In the genomic region with DNA sequence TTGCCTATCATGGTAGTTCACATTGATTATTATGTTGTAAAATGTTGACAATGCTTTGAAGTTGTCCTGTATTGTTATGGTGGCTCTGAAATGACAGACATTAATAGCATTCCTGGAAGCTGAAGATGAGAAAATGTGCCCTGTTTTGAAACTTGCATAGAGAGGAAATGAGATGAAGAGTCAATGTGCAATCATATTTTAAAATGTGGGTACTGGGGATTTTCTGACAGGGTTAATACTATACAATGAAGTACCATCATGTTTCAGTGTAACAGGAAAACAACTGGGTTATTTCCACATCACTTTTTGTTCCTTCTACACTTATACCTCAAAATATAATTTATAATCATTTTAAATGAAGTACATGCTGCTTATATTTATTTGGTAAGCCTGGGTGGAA, we compare ENCODE assay signal across 10 cellular contexts. TPM values are rescaled to one million over a fixed set of nuclear protein-coding genes. Genes with fewer than 3 reads are reported as not detected.
DNase-seq lines count a peak whose midpoint lies in the region; ATAC-seq and TF ChIP-seq lines count a peak whose summit lies in the region.
"Had no signal": no experiment of that assay in that cellular context is flagged by ENCODE, and none has a peak within 500 bp of the region (broad histone marks: within the 10 kb centered on the region; RNA-seq: fewer than 3 reads in every experiment).

No MANE protein-coding gene starts in this region.

- H3K27me3 Mint-ChIP-seq in HFFc6 (ENCODE audit: insufficient read depth) = peaks cover 4% of the 10 kb centered on the region
- no peaks in the 10 kb centered on the region for H3K27me3 Mint-ChIP-seq in neural crest cell (ENCODE audit: low read depth)

- CTCF ChIA-PET in AG04450 (lab: Charles Lee) = no interaction called here

- POLR2A ChIA-PET in AG04450 (lab: Yijun Ruan, JAX) = interaction anchor here (0.6 to 1.0 kb wide), 2 partner anchors 191 to 412 kb away, joined by 3 read pairs; no protein-coding TSS in a partner anchor

- H3K4me3 Mint-ChIP-seq in HFFc6 = peak overlapping the region; percentile 92
- peak overlapping the region; percentile 91 for H3K4me3 Mint-ChIP-seq in neural crest cell
- H3K4me3 Mint-ChIP-seq: memory B cell had no signal

- H3K27ac Mint-ChIP-seq in HFFc6 (peak overlapping the region; percentile 97), neural crest cell (ENCODE audit: unreplicated experiment) (peak overlapping the region; percentile 93)
- H3K27ac Mint-ChIP-seq: memory B cell had no signal

- no peaks in the 10 kb centered on the region for H3K9me3 ChIP-seq in AG04450 (ENCODE audit: control insufficient read depth, insufficient read depth, low read length)

- H3K27ac ChIP-seq in AG04450 (ENCODE audit: low read depth, low read length) = no peak overlapping the region

- H3K4me3 ChIP-seq in AG04450 (ENCODE audit: low read depth, low read length) = peak overlapping the region; percentile 81

- ATAC-seq in HG03196 (IDR thresholded peaks at IDR 0.05; ENCODE audit: unreplicated experiment) (no peak), GM19324 (IDR thresholded peaks at IDR 0.05; ENCODE audit: low FRiP score, unreplicated experiment) (no peak), HG03439 (IDR thresholded peaks at IDR 0.05; ENCODE audit: unreplicated experiment) (no peak), HG03025 (IDR thresholded peaks at IDR 0.05; ENCODE audit: low FRiP score, unreplicated experiment) (no peak)

- no peaks in the 10 kb centered on the region for H3K9me3 Mint-ChIP-seq in HFFc6
- no peaks in the 10 kb centered on the region for H3K9me3 Mint-ChIP-seq in neural crest cell
- H3K9me3 Mint-ChIP-seq: activated naive CD4-positive, alpha-beta T cell treated with anti-CD3 and anti-CD28 coated beads, Interleukin-2, amount 50 U/mL, for 72 hours; memory B cell had no signal

- no peaks in the 10 kb centered on the region for H3K27me3 ChIP-seq in AG04450 (ENCODE audit: control insufficient read depth, insufficient read depth, low read length)

- TF ChIP-seq CTCF in AG04450 (IDR thresholded peaks at IDR 0.05; ENCODE audit: low read depth, low read length) (no peak), HFFc6 (IDR thresholded peaks at IDR 0.05) (no peak), neural crest cell (conservative IDR thresholded peaks at IDR 0.05) (no peak)

- H3K4me1 Mint-ChIP-seq in HFFc6 (ENCODE audit: low read depth) (peaks cover 72% of the 10 kb centered on the region), neural crest cell (peaks cover 80% of the 10 kb centered on the region)

- no peak for DNase-seq in AG04450 (ENCODE audit: low read depth, low spot score)
- no peak for DNase-seq in HFFc6
- peak; percentile 30 for DNase-seq in dermis blood vessel endothelial cell
- no peak for DNase-seq in neural crest cell (ENCODE audit: low read depth, low spot score)

- peaks cover 14% of the 10 kb centered on the region; the same call in 1 of the 2 replicates for H3K36me3 Mint-ChIP-seq in HFFc6 (ENCODE audit: low read depth)
- no peaks in the 10 kb centered on the region for H3K36me3 Mint-ChIP-seq in neural crest cell (ENCODE audit: low read depth)
- H3K36me3 Mint-ChIP-seq: memory B cell had no signal

RNA-seq across cellular contexts. Expression of a gene that starts 2.9 kb away (rescaled TPM):
- polyA plus RNA-seq in AG04450 (2011; rRNA removed) = 32.0 and 33.4 TPM in 2 replicates
- polyA minus RNA-seq in AG04450 (2011; rRNA and poly(A)+ RNA removed) = 267 and 274 TPM in 2 replicates
- 10 to 100 TPM; 22.8 to 46.9 (median 39.4) TPM for total RNA-seq in HFFc6 (2021; fragmentation: NEBNext Ultra II Directional; extraction: Animal tissue kit (Norgen Biotek cat#: 25700))
- total RNA-seq in dermis blood vessel endothelial cell (25.9 and 37.6 TPM in 2 replicates), neural crest cell (34.5 and 35.4 TPM in 2 replicates)
